In genomic region chr6:7008451-7008988, GRCh38 we compare ENCODE assay signal across 1 cellular context.
TF ChIP-seq lines count a peak whose summit lies in the region.

No MANE protein-coding gene starts in this region.

TF ChIP-seq in WTC11, 78 proteins besides CTCF, POLR2A, EP300 and RAD21 (continued from another document):
- TF ChIP-seq E2F1 (CRISPR knock-in tag; IDR thresholded peaks at IDR 0.05) (no peak), FOXP1 (CRISPR knock-in tag; IDR thresholded peaks at IDR 0.05; ENCODE audit: borderline replicate concordance) (no peak), CDX4 (CRISPR knock-in tag; IDR thresholded peaks at IDR 0.05; ENCODE audit: borderline replicate concordance) (no peak), NFE2L1 (CRISPR knock-in tag; IDR thresholded peaks at IDR 0.05) (no peak), FOXP4 (CRISPR knock-in tag; IDR thresholded peaks at IDR 0.05) (no peak), NR1H2 (CRISPR knock-in tag; IDR thresholded peaks at IDR 0.05) (no peak), E2F4 (CRISPR knock-in tag; IDR thresholded peaks at IDR 0.05; ENCODE audit: borderline replicate concordance, low read depth) (no peak)
